ENCODE assay signal across 8 cellular contexts in genomic region chr6:42217165-42217522, GRCh38. TPM values are rescaled to one million over a fixed set of nuclear protein-coding genes. Genes with fewer than 3 reads are reported as not detected.
DNase-seq lines count a peak whose midpoint lies in the region; ATAC-seq and TF ChIP-seq lines count a peak whose summit lies in the region.

No MANE protein-coding gene starts in this region.

- peak in 2 of 4 donors; percentile 32 to 40 for ATAC-seq in psoas muscle
- no peak for ATAC-seq in HG02763 (IDR thresholded peaks at IDR 0.05; ENCODE audit: unreplicated experiment)
- no peak for ATAC-seq in HG03097 (IDR thresholded peaks at IDR 0.05; ENCODE audit: low FRiP score, unreplicated experiment)

- intact Hi-C loops in psoas muscle (cut with DNase I) = loop anchor here (5.0 kb wide), 1 partner anchor 295 kb away; the partner anchor contains the start of genes BYSL (in 2 of the 2) and MED20 (in 2 of the 2)

- WGBS in psoas muscle, 3 donors = 0 to 3% (median 1%) methylated on average over 6 of the region's 6 CpGs

- H3K4me3 ChIP-seq in GM12865 (ENCODE audit: low read depth, low read length) (peak overlapping the region; percentile 72), SK-N-MC (peak overlapping the region; percentile 98), fibroblast of pulmonary artery (replicated peaks; ENCODE audit: low read depth, low read length) (peak overlapping the region; percentile 89), psoas muscle (peak overlapping the region; percentile 85)

- peaks cover 8% of the 10 kb centered on the region for H3K4me1 ChIP-seq in psoas muscle

- H3K9me3 ChIP-seq in SK-N-MC (ENCODE audit: low read depth, low read length) (no peaks in the 10 kb centered on the region), psoas muscle (no peaks in the 10 kb centered on the region)

- H3K27ac ChIP-seq in SK-N-MC (peak overlapping the region; percentile 86), psoas muscle (peak overlapping the region; percentile 83)

- no peak for TF ChIP-seq CTCF in GM12865 (IDR thresholded peaks at IDR 0.05; ENCODE audit: insufficient read depth, low read depth, low read length, missing control alignments)
- no peak for TF ChIP-seq CTCF in fibroblast of pulmonary artery (IDR thresholded peaks at IDR 0.05; ENCODE audit: low read length, missing control alignments)
- no peak for TF ChIP-seq CTCF in psoas muscle (IDR thresholded peaks at IDR 0.05)

- peak overlapping the region; percentile 99 for H3K9ac ChIP-seq in SK-N-MC (ENCODE audit: insufficient read length)

- H3K36me3 ChIP-seq in SK-N-MC (ENCODE audit: insufficient read depth, low read length) (peaks cover 20% of the 10 kb centered on the region), psoas muscle (ENCODE audit: insufficient read depth in 1 of 2, low read depth in 1 of 2) (peaks cover 3 to 22% of the 10 kb centered on the region in 2 donors)

- DNase-seq in GM12865 (ENCODE audit: low read depth) = no peak
- no peak for DNase-seq in SK-N-MC (ENCODE audit: low read depth, low spot score)
- no peak for DNase-seq in fibroblast of pulmonary artery (ENCODE audit: low read depth)
- DNase-seq in psoas muscle = no peak
- no peak for DNase-seq in iPS-NIHi7 (ENCODE audit: extremely low spot score)
- no peak for DNase-seq in NCI-H2171 (lab: John Stamatoyannopoulos, UW)

- H3K27me3 ChIP-seq in psoas muscle (ENCODE audit: insufficient read depth in 3 of 3, low read length in 2 of 3) = no peaks in the 10 kb centered on the region

RNA-seq across cellular contexts. Expression of gene MRPS10, which starts 0.5 kb away (rescaled TPM):
- 10 to 100 TPM; 40.3 to 57.4 (median 53.1) TPM for total RNA-seq in psoas muscle
- 100 to 1,000 TPM in 1 of 3 donors, 10 to 100 TPM in 2; 48.5 to 110 (median 59.0) TPM for polyA plus RNA-seq in psoas muscle

RNA-seq across cellular contexts. Expression of gene GUCA1B, which starts 22.4 kb away (rescaled TPM):
- total RNA-seq in psoas muscle = 1 to 10 TPM; 1.1 to 3.4 (median 1.9) TPM
- polyA plus RNA-seq in psoas muscle = under 1 TPM; 0.26 to 0.79 (median 0.34) TPM

RNA-seq across cellular contexts. Expression of gene GUCA1A, which starts 44.0 kb away (rescaled TPM):
- total RNA-seq in psoas muscle = not detected
- polyA plus RNA-seq in psoas muscle = not detected
